In the genomic region with DNA sequence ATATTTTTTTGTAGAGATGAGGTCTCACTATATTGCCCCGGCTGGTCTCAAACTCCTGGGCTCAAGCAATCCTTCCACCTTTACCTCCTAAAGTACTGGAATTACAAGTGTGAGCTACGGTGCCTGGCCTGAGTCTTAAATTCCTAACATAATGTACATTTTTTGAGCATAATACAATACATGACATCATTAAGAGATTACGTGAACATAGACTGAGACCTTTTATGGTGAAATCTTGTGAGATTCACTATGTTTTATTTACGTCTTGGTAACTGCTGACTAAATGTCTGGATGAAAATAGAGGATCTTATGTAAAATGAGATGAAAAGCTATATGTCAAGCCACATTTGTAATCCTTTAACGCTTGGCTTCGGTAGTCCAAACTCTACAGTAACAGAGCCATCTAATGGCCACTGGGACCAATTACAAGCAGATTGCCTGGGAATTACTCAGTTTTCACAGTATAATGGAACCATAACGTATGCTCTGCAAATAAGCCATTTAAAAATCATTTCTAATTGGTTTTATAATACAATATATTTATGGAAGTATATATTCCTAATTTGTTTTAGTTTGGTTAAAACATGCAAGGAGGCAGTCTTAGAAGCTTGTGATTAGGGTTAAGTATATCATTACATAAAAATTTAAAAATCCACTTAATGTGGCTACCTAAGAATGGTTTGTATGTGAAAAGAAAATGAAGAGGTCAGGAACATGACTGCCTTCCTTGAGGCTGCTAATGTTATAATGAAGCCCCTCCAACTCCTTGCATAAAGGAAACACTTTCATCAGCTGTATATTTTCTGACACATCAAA, we compare ENCODE assay signal across 8 cellular contexts. TPM values are rescaled to one million over a fixed set of nuclear protein-coding genes. Genes with fewer than 3 reads are reported as not detected.
DNase-seq lines count a peak whose midpoint lies in the region; ATAC-seq, FAIRE-seq and TF ChIP-seq lines count a peak whose summit lies in the region.

No MANE protein-coding gene starts in this region.

- FAIRE-seq in TTC549 (lab: Jason Lieb, UNC) = peak; percentile 95

- H3K4me3 ChIP-seq in BE2C (ENCODE audit: low read depth, low read length) = no peak overlapping the region
- H3K4me3 ChIP-seq in muscle layer of duodenum (ENCODE audit: low read depth in 1 of 2, low read length in 2 of 2) = no peak overlapping the region

- DNase-seq in BE2C (peak; percentile 31), NCI-H2081 (lab: John Stamatoyannopoulos, UW) (peak; percentile 43 to 77), activated gamma-delta T cell (lab: John Stamatoyannopoulos, UW) (no peak)

- TF ChIP-seq CTCF in BE2C (IDR thresholded peaks at IDR 0.05; ENCODE audit: low read depth, low read length) = peak; percentile 90

- H3K36me3 ChIP-seq in BE2C = no peaks in the 10 kb centered on the region
- no peaks in the 10 kb centered on the region for H3K36me3 ChIP-seq in muscle layer of duodenum (ENCODE audit: control insufficient read depth in 1 of 2, insufficient read depth in 2 of 2, low read length in 2 of 2)

- H3K4me1 ChIP-seq in BE2C (peaks cover 3% of the 10 kb centered on the region; the same call in 1 of the 2 replicates), muscle layer of duodenum (ENCODE audit: control insufficient read depth in 1 of 2, insufficient read depth in 2 of 2, low read length in 2 of 2) (peaks cover 0 to 9% of the 10 kb centered on the region in 2 donors)

- peak overlapping the region; percentile 85 for H3K27ac ChIP-seq in muscle layer of duodenum (ENCODE audit: low read length)

- H3K27me3 ChIP-seq in BE2C (no peaks in the 10 kb centered on the region), muscle layer of duodenum (ENCODE audit: low read depth, low read length) (no peaks in the 10 kb centered on the region)

- no peaks in the 10 kb centered on the region for H3K9me3 ChIP-seq in BE2C
- no peaks in the 10 kb centered on the region for H3K9me3 ChIP-seq in muscle layer of duodenum (ENCODE audit: control insufficient read depth in 1 of 2, low read length in 2 of 2)

- peak; percentile 43 for ATAC-seq in GM18868 (IDR thresholded peaks at IDR 0.05; ENCODE audit: unreplicated experiment)
- ATAC-seq in esophagus mucosa = peak; percentile 66
- ATAC-seq in GM19324 (IDR thresholded peaks at IDR 0.05; ENCODE audit: low FRiP score, unreplicated experiment) = no peak

RNA-seq across cellular contexts. Expression of a gene that starts 8.1 kb away (rescaled TPM):
- 1.9 TPM for polyA plus RNA-seq in BE2C (2012; ENCODE audit: insufficient read depth, insufficient read length, low read depth)
- total RNA-seq in esophagus mucosa = 2.0 TPM
